Comparison of ENCODE assay signal across 8 cellular contexts in genomic region chr18:47931707-47932103, GRCh38. TPM values are rescaled to one million over a fixed set of nuclear protein-coding genes. Genes with fewer than 3 reads are reported as not detected.
DNase-seq lines count a peak whose midpoint lies in the region; ATAC-seq and TF ChIP-seq lines count a peak whose summit lies in the region.

No MANE protein-coding gene starts in this region.

- H2AFZ ChIP-seq in hepatocyte: peak overlapping the region; percentile 56

- peak overlapping the region; percentile 72 to 92 (median 78) for H3K4me2 ChIP-seq in BLaER1 treated with 17β-estradiol and CSF1 and Interleukin-3, amounts not matched to agents 10 nM and 100 nM
- H3K4me2 ChIP-seq in hepatocyte (peak overlapping the region; percentile 77), skeletal muscle satellite cell (ENCODE audit: low read length) (peak overlapping the region; percentile 83)

- peak overlapping the region; percentile 73 to 90 (median 84) for H3K4me3 ChIP-seq in BLaER1 treated with 17β-estradiol and CSF1 and Interleukin-3, amounts not matched to agents 10 nM and 100 nM
- peak overlapping the region; percentile 87 for H3K4me3 ChIP-seq in H7 (ENCODE audit: insufficient read depth, low read depth, low read length)
- peak overlapping the region; percentile 36 for H3K4me3 ChIP-seq in hepatocyte
- peak overlapping the region; percentile 80 for H3K4me3 ChIP-seq in skeletal muscle satellite cell (ENCODE audit: low read length)

- peak overlapping the region; percentile 92 for H3K27ac Mint-ChIP-seq in activated T-helper 2 cell treated with anti-CD3 and anti-CD28 coated beads, Interferon-gamma antibody, Interleukin-2, Interleukin-4, amounts not matched to agents 10 μg/mL and 5 μg/mL and 100 μg/mL, durations not matched to agents 14 hours and 24 hours and 36 hours

- H4K20me1 ChIP-seq in BLaER1 treated with 17β-estradiol and CSF1 and Interleukin-3, amounts not matched to agents 10 nM and 100 nM: peaks cover 19 to 32% (median 30%) of the 10 kb centered on the region in 11 experiments; a peak in 21 of 22 replicates
- peaks cover 29% of the 10 kb centered on the region for H4K20me1 ChIP-seq in hepatocyte (ENCODE audit: insufficient read depth, poor library complexity, severe bottlenecking)

- H3K79me2 ChIP-seq in hepatocyte: peaks cover 30% of the 10 kb centered on the region

- no peaks in the 10 kb centered on the region for H3K27me3 ChIP-seq in BLaER1 treated with 17β-estradiol and CSF1 and Interleukin-3, amounts not matched to agents 10 nM and 100 nM
- H3K27me3 ChIP-seq in H7 (ENCODE audit: control insufficient read depth, insufficient read depth, low read length) (no peaks in the 10 kb centered on the region), hepatocyte (no peaks in the 10 kb centered on the region), skeletal muscle satellite cell (ENCODE audit: control insufficient read depth, insufficient read depth, low read length) (peaks cover 19% of the 10 kb centered on the region)

- H3K27ac ChIP-seq in BLaER1 treated with 17β-estradiol and CSF1 and Interleukin-3, amounts not matched to agents 10 nM and 100 nM: peak overlapping the region; percentile 90 to 99 (median 97)
- peak overlapping the region; percentile 99 for H3K27ac ChIP-seq in hepatocyte

- no peaks in the 10 kb centered on the region for H3K9me2 ChIP-seq in hepatocyte (replicated peaks; ENCODE audit: insufficient read depth)

- H3K9me3 Mint-ChIP-seq in activated T-helper 2 cell treated with anti-CD3 and anti-CD28 coated beads, Interferon-gamma antibody, Interleukin-2, Interleukin-4, amounts not matched to agents 10 μg/mL and 5 μg/mL and 100 μg/mL, durations not matched to agents 14 hours and 24 hours and 36 hours: no peaks in the 10 kb centered on the region

- H3K27me3 Mint-ChIP-seq in activated T-helper 2 cell treated with anti-CD3 and anti-CD28 coated beads, Interferon-gamma antibody, Interleukin-2, Interleukin-4, amounts not matched to agents 10 μg/mL and 5 μg/mL and 100 μg/mL, durations not matched to agents 14 hours and 24 hours and 36 hours (ENCODE audit: low read depth): peaks cover 2% of the 10 kb centered on the region

- 0 out of 22 replicates have a peak, but pooled peaks cover 0 to 3% (median 0%) of the 10 kb centered on the region in 11 experiments for H3K36me3 ChIP-seq in BLaER1 treated with 17β-estradiol and CSF1 and Interleukin-3, amounts not matched to agents 10 nM and 100 nM
- no peaks in the 10 kb centered on the region for H3K36me3 ChIP-seq in H7 (replicated peaks; ENCODE audit: control insufficient read depth, insufficient read depth, low read length)
- H3K36me3 ChIP-seq in hepatocyte (replicated peaks; ENCODE audit: insufficient read depth, low read depth): no peaks in the 10 kb centered on the region
- no peaks in the 10 kb centered on the region for H3K36me3 ChIP-seq in skeletal muscle satellite cell (ENCODE audit: insufficient read depth, low read length)

- DNase-seq in H7: peak; percentile 24
- DNase-seq in NCI-H82 treated with DMSO at 0.1 percent for 48 hours (lab: John Stamatoyannopoulos, UW; ENCODE audit: unreplicated experiment): peak; percentile 74
- DNase-seq in activated T-helper 2 cell treated with anti-CD3 and anti-CD28 coated beads, Interferon-gamma antibody, Interleukin-2, Interleukin-4, amounts not matched to agents 10 μg/mL and 5 μg/mL and 100 μg/mL, durations not matched to agents 14 hours and 24 hours and 36 hours (ENCODE audit: low spot score): peak; percentile 39
- DNase-seq in hepatocyte (ENCODE audit: low spot score): peak; percentile 40

- H3K9me3 ChIP-seq in BLaER1 treated with 17β-estradiol and CSF1 and Interleukin-3, amounts not matched to agents 10 nM and 100 nM (replicated peaks in 1 of 11): no peaks in the 10 kb centered on the region
- H3K9me3 ChIP-seq in hepatocyte (ENCODE audit: low read depth): no peaks in the 10 kb centered on the region
- no peaks in the 10 kb centered on the region for H3K9me3 ChIP-seq in skeletal muscle satellite cell (replicated peaks; ENCODE audit: low read length)

- ATAC-seq in GM21423 (IDR thresholded peaks at IDR 0.05; ENCODE audit: unreplicated experiment) (no peak), HG02588 (IDR thresholded peaks at IDR 0.05; ENCODE audit: unreplicated experiment) (no peak)

- H3K36me3 Mint-ChIP-seq in activated T-helper 2 cell treated with anti-CD3 and anti-CD28 coated beads, Interferon-gamma antibody, Interleukin-2, Interleukin-4, amounts not matched to agents 10 μg/mL and 5 μg/mL and 100 μg/mL, durations not matched to agents 14 hours and 24 hours and 36 hours (ENCODE audit: low read depth): peaks cover 28% of the 10 kb centered on the region

- intact Hi-C loops in activated T-helper 2 cell treated with anti-CD3 and anti-CD28 coated beads, Interferon-gamma antibody, Interleukin-2, Interleukin-4, amounts not matched to agents 10 μg/mL and 5 μg/mL and 100 μg/mL, durations not matched to agents 14 hours and 24 hours and 36 hours (cut with micrococcal nuclease): loop anchor here (2.0 to 10.0 kb wide), 7 partner anchors 13 to 1561 kb away; partner anchors contain the start of gene RPL17

- peaks cover 47 to 59% (median 51%) of the 10 kb centered on the region in 10 experiments for H3K4me1 ChIP-seq in BLaER1 treated with 17β-estradiol and CSF1 and Interleukin-3, amounts not matched to agents 10 nM and 100 nM
- H3K4me1 ChIP-seq in hepatocyte (ENCODE audit: insufficient read depth): peaks cover 11% of the 10 kb centered on the region
- peaks cover 17% of the 10 kb centered on the region for H3K4me1 ChIP-seq in skeletal muscle satellite cell (ENCODE audit: control insufficient read depth, insufficient read depth, low read length)

- H3K9ac ChIP-seq in BLaER1 treated with 17β-estradiol and CSF1 and Interleukin-3, amounts not matched to agents 10 nM and 100 nM: peak overlapping the region; percentile 89 to 99 (median 96)
- H3K9ac ChIP-seq in skeletal muscle satellite cell (ENCODE audit: low read depth, low read length): peak overlapping the region; percentile 86

- H3K4me1 Mint-ChIP-seq in activated T-helper 2 cell treated with anti-CD3 and anti-CD28 coated beads, Interferon-gamma antibody, Interleukin-2, Interleukin-4, amounts not matched to agents 10 μg/mL and 5 μg/mL and 100 μg/mL, durations not matched to agents 14 hours and 24 hours and 36 hours (ENCODE audit: low read depth): peaks cover 41% of the 10 kb centered on the region

- TF ChIP-seq CTCF in hepatocyte (IDR thresholded peaks at IDR 0.05; ENCODE audit: poor library complexity): no peak

- H3K4me3 Mint-ChIP-seq in activated T-helper 2 cell treated with anti-CD3 and anti-CD28 coated beads, Interferon-gamma antibody, Interleukin-2, Interleukin-4, amounts not matched to agents 10 μg/mL and 5 μg/mL and 100 μg/mL, durations not matched to agents 14 hours and 24 hours and 36 hours (ENCODE audit: low read depth): peak overlapping the region; percentile 83

- 21% methylated on average over 8 of the region's 8 CpGs for WGBS in hepatocyte (ENCODE audit: low lambda C conversion rate, missing lambda C conversion rate)

RNA-seq across cellular contexts. Expression of gene SMAD2, which starts 1.2 kb away (rescaled TPM):
- total RNA-seq in H7 (2014; rRNA removed; shearing (Covaris generic)): 63.3 and 68.1 TPM in 2 replicates
- 353 and 358 TPM in 2 replicates for total RNA-seq in activated T-helper 2 cell treated with anti-CD3 and anti-CD28 coated beads, Interferon-gamma antibody, Interleukin-2, Interleukin-4, amounts not matched to agents 10 μg/mL and 5 μg/mL and 100 μg/mL, durations not matched to agents 14 hours and 24 hours and 36 hours
- 93.3 and 108 TPM in 2 replicates for total RNA-seq in hepatocyte
- 46.0 and 58.5 TPM in 2 replicates for polyA plus RNA-seq in hepatocyte
- total RNA-seq in skeletal muscle satellite cell (2012; rRNA removed): 23.2 and 24.1 TPM in 2 replicates

Comparison
In these comparisons a context has a peak if more than half of its experiments do, and no peak if none do; other contexts are left out.
1. H3K4me3 ChIP-seq: peak in every context shown above with its lines; median percentile 87 in H7; 84 in BLaER1 treated with 17β-estradiol and CSF1 and Interleukin-3, amounts not matched to agents 10 nM and 100 nM; 80 in skeletal muscle satellite cell; 36 in hepatocyte.
2. DNase-seq: peak in every context shown above with its lines; median percentile 74 in NCI-H82 treated with DMSO at 0.1 percent for 48 hours; 40 in hepatocyte; 39 in activated T-helper 2 cell treated with anti-CD3 and anti-CD28 coated beads, Interferon-gamma antibody, Interleukin-2, Interleukin-4, amounts not matched to agents 10 μg/mL and 5 μg/mL and 100 μg/mL, durations not matched to agents 14 hours and 24 hours and 36 hours; 24 in H7.